Comparison of ENCODE assay signal across 27 cellular contexts in genomic region chrX:69021095-69021494, GRCh38.
DNase-seq lines count a peak whose midpoint lies in the region; ATAC-seq and TF ChIP-seq lines count a peak whose summit lies in the region.
"Had no signal": no experiment of that assay in that cellular context is flagged by ENCODE, and none has a peak within 500 bp of the region (broad histone marks: within the 10 kb centered on the region; RNA-seq: fewer than 3 reads in every experiment).

No MANE protein-coding gene starts in this region.

- H3K4me2 ChIP-seq in BLaER1 treated with 17β-estradiol and CSF1 and Interleukin-3, amounts not matched to agents 10 nM and 100 nM = peak overlapping the region; percentile 41 to 67 (median 49); a peak in 20 of 22 replicates

- H3K4me1 Mint-ChIP-seq in MCF 10A (ENCODE audit: insufficient read depth, unreplicated experiment) (peaks cover 8% of the 10 kb centered on the region), Calu3 (ENCODE audit: low read depth, unreplicated experiment) (peaks cover 4% of the 10 kb centered on the region)
- H3K4me1 Mint-ChIP-seq: CD4-positive, CD25-positive, alpha-beta regulatory T cell; IgD-negative memory B cell; neural crest cell; stimulated activated memory B cell treated with anti-CD40 and anti-IgM and Interleukin-4, amounts not matched to agents 10 μg/mL and 1 μg/mL and 100 μg/mL, for 72 hours had no signal

- POLR2A ChIA-PET in HEK293 (lab: Yijun Ruan, JAX) = interaction anchor here (0.7 kb wide), 1 partner anchor 193 kb away, joined by 3 read pairs; no protein-coding TSS in a partner anchor
- POLR2A ChIA-PET in MCF 10A (lab: Yijun Ruan, JAX) = no interaction called here

- H3K4me1 ChIP-seq in BLaER1 treated with 17β-estradiol and CSF1 and Interleukin-3, amounts not matched to agents 10 nM and 100 nM = peaks cover 14 to 38% (median 28%) of the 10 kb centered on the region in 10 experiments
- no peaks in the 10 kb centered on the region for H3K4me1 ChIP-seq in HEK293 (ENCODE audit: control insufficient read depth, insufficient read depth, low read length)
- peaks cover 0 to 7% of the 10 kb centered on the region in 2 donors for H3K4me1 ChIP-seq in lung (ENCODE audit: control insufficient read depth in 2 of 2, insufficient read depth in 2 of 2, low read length in 2 of 2)

- peak overlapping the region in 3 of 11 experiments; percentile 18 to 41 (median 40); a peak in 4 of 22 replicates for H3K27ac ChIP-seq in BLaER1 treated with 17β-estradiol and CSF1 and Interleukin-3, amounts not matched to agents 10 nM and 100 nM
- H3K27ac ChIP-seq in HEK293 (ENCODE audit: extremely low read depth, low read depth, low read length) (no peak overlapping the region), lung (ENCODE audit: low read depth in 1 of 2, low read length in 1 of 2) (no peak overlapping the region)
- H3K27ac ChIP-seq: foreskin keratinocyte, RWPE1, sigmoid colon, upper lobe of left lung, VCaP had no signal

- H3K9me3 ChIP-seq in BLaER1 treated with 17β-estradiol and CSF1 and Interleukin-3, amounts not matched to agents 10 nM and 100 nM (replicated peaks in 1 of 11) = peaks cover 0 to 7% (median 0%) of the 10 kb centered on the region in 11 experiments; a peak in 2 of 22 replicates
- H3K9me3 ChIP-seq in HEK293 (ENCODE audit: control insufficient read depth, insufficient read depth, low read depth, low read length) (no peaks in the 10 kb centered on the region), lung (ENCODE audit: control insufficient read depth in 2 of 2, insufficient read depth in 1 of 2, low read length in 1 of 2) (peaks cover 0 to 2% of the 10 kb centered on the region in 2 donors)
- H3K9me3 ChIP-seq: sigmoid colon, upper lobe of left lung had no signal

- H4K20me1 ChIP-seq in BLaER1 treated with 17β-estradiol and CSF1 and Interleukin-3, amounts not matched to agents 10 nM and 100 nM = no peaks in the 10 kb centered on the region; a peak in 3 of 22 replicates

- ATAC-seq in lung (ENCODE audit: insufficient read depth, low FRiP score) = no peak
- ATAC-seq in GM21576 (IDR thresholded peaks at IDR 0.05; ENCODE audit: unreplicated experiment) = no peak
- ATAC-seq: effector memory CD8-positive, alpha-beta T cell; foreskin keratinocyte; stimulated activated memory B cell treated with anti-CD40 and anti-IgM and Interleukin-4, amounts not matched to agents 10 μg/mL and 1 μg/mL and 100 μg/mL, for 72 hours had no signal

- CTCF ChIA-PET in HEK293 (lab: Yijun Ruan, JAX) (interaction anchor here (0.7 kb wide), 1 partner anchor 69 kb away, joined by 4 read pairs; no protein-coding TSS in a partner anchor), MCF 10A (lab: Yijun Ruan, JAX) (interaction anchor here (0.7 to 0.8 kb wide), 2 partner anchors 141 to 199 kb away, joined by 3 to 5 read pairs; no protein-coding TSS in a partner anchor), Calu3 (lab: Charles Lee) (no interaction called here)

- H3K9ac ChIP-seq in BLaER1 treated with 17β-estradiol and CSF1 and Interleukin-3, amounts not matched to agents 10 nM and 100 nM = peak overlapping the region in 3 of 11 experiments; percentile 18 to 38 (median 31); a peak in 2 of 22 replicates

- H3K4me3 ChIP-seq in BLaER1 treated with 17β-estradiol and CSF1 and Interleukin-3, amounts not matched to agents 10 nM and 100 nM = no peak overlapping the region
- H3K4me3 ChIP-seq in HEK293 (ENCODE audit: low read depth, low read length) = no peak overlapping the region
- no peak overlapping the region for H3K4me3 ChIP-seq in lung
- H3K4me3 ChIP-seq: sigmoid colon, upper lobe of left lung had no signal

- H3K27me3 Mint-ChIP-seq in MCF 10A (ENCODE audit: insufficient read depth, unreplicated experiment) = peaks cover 36% of the 10 kb centered on the region
- H3K27me3 Mint-ChIP-seq in Calu3 (ENCODE audit: unreplicated experiment) = no peaks in the 10 kb centered on the region
- H3K27me3 Mint-ChIP-seq: effector memory CD8-positive, alpha-beta T cell; IgD-negative memory B cell; progenitor cell of endocrine pancreas; stimulated activated memory B cell treated with anti-CD40 and anti-IgM and Interleukin-4, amounts not matched to agents 10 μg/mL and 1 μg/mL and 100 μg/mL, for 72 hours had no signal

- H3K9me3 Mint-ChIP-seq in MCF 10A (ENCODE audit: unreplicated experiment) (no peaks in the 10 kb centered on the region), Calu3 (ENCODE audit: low read depth, unreplicated experiment) (peaks cover 4% of the 10 kb centered on the region)
- H3K9me3 Mint-ChIP-seq: activated T-cell treated with anti-CD3 and anti-CD28 coated beads, Interleukin-2, amount 50 U/mL, for 24 hours; effector memory CD8-positive, alpha-beta T cell; neural crest cell; stimulated activated memory B cell treated with anti-CD40 and anti-IgM and Interleukin-4, amounts not matched to agents 10 μg/mL and 1 μg/mL and 100 μg/mL, for 72 hours had no signal

- TF ChIP-seq CTCF in HEK293 (tag by site-specific recombination; IDR thresholded peaks at IDR 0.05) (no peak), lung (IDR thresholded peaks at IDR 0.05; ENCODE audit: control extremely low read depth, extremely low read depth) (no peak), MCF 10A (IDR thresholded peaks at IDR 0.05; ENCODE audit: unreplicated experiment) (no peak), Calu3 (IDR thresholded peaks at IDR 0.05; ENCODE audit: unreplicated experiment) (no peak)

- H3K27ac Mint-ChIP-seq in MCF 10A (ENCODE audit: low read depth, unreplicated experiment) (no peak overlapping the region), Calu3 (ENCODE audit: unreplicated experiment) (no peak overlapping the region)
- H3K27ac Mint-ChIP-seq: activated T-cell treated with anti-CD3 and anti-CD28 coated beads, Interleukin-2, amount 50 U/mL, for 24 hours; CD4-positive, CD25-positive, alpha-beta regulatory T cell; effector memory CD8-positive, alpha-beta T cell; IgD-negative memory B cell; progenitor cell of endocrine pancreas; stimulated activated memory B cell treated with anti-CD40 and anti-IgM and Interleukin-4, amounts not matched to agents 10 μg/mL and 1 μg/mL and 100 μg/mL, for 72 hours had no signal

- WGBS in lung, 2 donors = 66 to 69% methylated on average over 5 to 7 of the region's 7 CpGs

- H3K36me3 Mint-ChIP-seq in MCF 10A (ENCODE audit: insufficient read depth, unreplicated experiment) (no peaks in the 10 kb centered on the region), Calu3 (ENCODE audit: insufficient read depth, unreplicated experiment) (no peaks in the 10 kb centered on the region)
- H3K36me3 Mint-ChIP-seq: CD4-positive, CD25-positive, alpha-beta regulatory T cell; IgD-negative memory B cell; stimulated activated memory B cell treated with anti-CD40 and anti-IgM and Interleukin-4, amounts not matched to agents 10 μg/mL and 1 μg/mL and 100 μg/mL, for 72 hours had no signal

- peaks cover 60 to 100% (median 91%) of the 10 kb centered on the region in 11 experiments for H3K27me3 ChIP-seq in BLaER1 treated with 17β-estradiol and CSF1 and Interleukin-3, amounts not matched to agents 10 nM and 100 nM
- H3K27me3 ChIP-seq in lung (ENCODE audit: control insufficient read depth, insufficient read depth) = no peaks in the 10 kb centered on the region
- H3K27me3 ChIP-seq: foreskin keratinocyte, sigmoid colon, upper lobe of left lung had no signal

- H3K4me3 Mint-ChIP-seq in MCF 10A (ENCODE audit: unreplicated experiment) (no peak overlapping the region), Calu3 (ENCODE audit: low read depth, unreplicated experiment) (no peak overlapping the region)
- H3K4me3 Mint-ChIP-seq: activated T-cell treated with anti-CD3 and anti-CD28 coated beads, Interleukin-2, amount 50 U/mL, for 24 hours; CD4-positive, CD25-positive, alpha-beta regulatory T cell; effector memory CD8-positive, alpha-beta T cell; IgD-negative memory B cell; neural crest cell; stimulated activated memory B cell treated with anti-CD40 and anti-IgM and Interleukin-4, amounts not matched to agents 10 μg/mL and 1 μg/mL and 100 μg/mL, for 72 hours had no signal

- intact Hi-C loops in MCF 10A (cut with micrococcal nuclease) (no loop called here), Calu3 (cut with micrococcal nuclease; ENCODE audit: unreplicated experiment) (no loop called here)

- no peaks in the 10 kb centered on the region for H3K36me3 ChIP-seq in BLaER1 treated with 17β-estradiol and CSF1 and Interleukin-3, amounts not matched to agents 10 nM and 100 nM
- H3K36me3 ChIP-seq in HEK293 (ENCODE audit: control insufficient read depth in 2 of 2, insufficient read depth in 1 of 2, low read length in 2 of 2) (no peaks in the 10 kb centered on the region), lung (ENCODE audit: control insufficient read depth in 2 of 2, insufficient read depth in 2 of 2, low read length in 2 of 2) (no peaks in the 10 kb centered on the region)
- H3K36me3 ChIP-seq: sigmoid colon, upper lobe of left lung had no signal

- no TSS peak for BruUV-seq in MCF 10A (replicated peaks; lab: Mats Ljungman, UMichigan)
- no TSS peak for BruUV-seq in Calu3 (replicated peaks; lab: Mats Ljungman, UMichigan)

- DNase-seq in NCI-H69 (lab: John Stamatoyannopoulos, UW) (peak; percentile 87), lung (ENCODE audit: low spot score) (peak; percentile 24), MCF 10A (ENCODE audit: unreplicated experiment) (no peak), Calu3 (no peak)
- DNase-seq: activated CD4-positive, alpha-beta T cell treated with anti-CD3 and anti-CD28 coated beads for 4 hours; activated gamma-delta T cell treated with Interleukin-2 at 50 U/mL for 16 hours; activated T-cell treated with anti-CD3 and anti-CD28 coated beads, Interleukin-2, amount 50 U/mL, for 24 hours; CD4-positive, CD25-positive, alpha-beta regulatory T cell; cortex of kidney; effector memory CD8-positive, alpha-beta T cell; EL; foreskin keratinocyte; mammary epithelial cell; NCI-H774; sigmoid colon; stimulated activated CD4-positive, alpha-beta T cell treated with anti-CD3 and anti-CD28 coated beads, Interleukin-4, amount 100 ng/mL, for 4 hours; substantia nigra had no signal

TF ChIP-seq in HEK293, 187 proteins besides CTCF, POLR2A, EP300 and RAD21:
- peak; percentile 15; the same call in 1 of the 2 replicates for TF ChIP-seq ZIC2 (tag by site-specific recombination; IDR thresholded peaks at IDR 0.05)
- TF ChIP-seq ZNF664 (tag by site-specific recombination; IDR thresholded peaks at IDR 0.05) = no peak
- no peak for TF ChIP-seq PRDM6 (tag by site-specific recombination; IDR thresholded peaks at IDR 0.05)

Comparison
In these comparisons a context has a peak if more than half of its experiments do, and no peak if none do; other contexts are left out.
1. DNase-seq: peak in NCI-H69 (single experiment) and lung (single experiment); none in MCF 10A (single experiment) and Calu3 (single experiment).